8 cellular contexts compared by ENCODE assay signal in genomic region chr11:122808494-122808893, GRCh38. TPM values are rescaled to one million over a fixed set of nuclear protein-coding genes. Genes with fewer than 3 reads are reported as not detected.
DNase-seq lines count a peak whose midpoint lies in the region; ATAC-seq, FAIRE-seq and TF ChIP-seq lines count a peak whose summit lies in the region.

No MANE protein-coding gene starts in this region.

- H3K27me3 Mint-ChIP-seq in stimulated activated naive CD8-positive, alpha-beta T cell treated with anti-CD3 and anti-CD28 coated beads, Interleukin-15, Interleukin-2, amounts not matched to agents 100 ng/mL and 50 ng/mL, for 24 hours = no peaks in the 10 kb centered on the region

- H3K4me2 ChIP-seq in endothelial cell of umbilical vein (ENCODE audit: insufficient read depth, low read length) = no peak overlapping the region

- H4K20me1 ChIP-seq in endothelial cell of umbilical vein (replicated peaks; ENCODE audit: control insufficient read depth, extremely low read depth, insufficient read depth, low read length) = no peaks in the 10 kb centered on the region

- dilution Hi-C loops in endothelial cell of umbilical vein (cut with MboI; ENCODE audit: extremely low pct_ligation_motif_present, low sequenced_read_pairs) = no loop called here

- no peak overlapping the region for H3K27ac ChIP-seq in endothelial cell of umbilical vein (ENCODE audit: insufficient read depth, low read depth, low read length)

- H3K9me1 ChIP-seq in endothelial cell of umbilical vein (replicated peaks; ENCODE audit: control insufficient read depth, extremely low read depth, insufficient read depth, low read length) = no peaks in the 10 kb centered on the region

- no peaks in the 10 kb centered on the region for H3K27me3 ChIP-seq in endothelial cell of umbilical vein (ENCODE audit: control insufficient read depth in 2 of 2, insufficient read depth in 2 of 2, low read length in 2 of 2)

- peaks cover 67% of the 10 kb centered on the region for H3K36me3 Mint-ChIP-seq in stimulated activated naive CD8-positive, alpha-beta T cell treated with anti-CD3 and anti-CD28 coated beads, Interleukin-15, Interleukin-2, amounts not matched to agents 100 ng/mL and 50 ng/mL, for 24 hours (ENCODE audit: low read depth)

- peak overlapping the region; percentile 67 for H3K4me3 Mint-ChIP-seq in stimulated activated naive CD8-positive, alpha-beta T cell treated with anti-CD3 and anti-CD28 coated beads, Interleukin-15, Interleukin-2, amounts not matched to agents 100 ng/mL and 50 ng/mL, for 24 hours

- DNase-seq in GM10248 (ENCODE audit: extremely low spot score) (peak; percentile 58), Kasumi-1 (lab: John Stamatoyannopoulos, UW) (peak; percentile 93 to 94), endothelial cell of umbilical vein (ENCODE audit: low read depth, low spot score) (peak; percentile 42), NCI-H524 (lab: John Stamatoyannopoulos, UW) (no peak), HuH-7 (ENCODE audit: low spot score) (no peak)
- no peak for DNase-seq in activated CD4-positive, CD25-positive, alpha-beta regulatory T cell (lab: John Stamatoyannopoulos, UW)

- FAIRE-seq in endothelial cell of umbilical vein (lab: Jason Lieb, UNC) = no peak

- no peak overlapping the region for H2AFZ ChIP-seq in endothelial cell of umbilical vein (ENCODE audit: low read depth, low read length)

- no TSS peak for BruUV-seq in endothelial cell of umbilical vein (replicated peaks; lab: Mats Ljungman, UMichigan)

- H3K79me2 ChIP-seq in endothelial cell of umbilical vein (ENCODE audit: control insufficient read depth, insufficient read depth, low read length) = no peaks in the 10 kb centered on the region

- CTCF ChIA-PET in GM10248 (lab: Yijun Ruan, JAX) (interaction anchor here (0.6 to 7.2 kb wide), 16 partner anchors 8 to 228 kb away, joined by 3 to 70 read pairs (median 3); no protein-coding TSS in a partner anchor), endothelial cell of umbilical vein (lab: Charles Lee) (interaction anchor here (0.8 to 2.7 kb wide), 8 partner anchors 12 to 453 kb away, joined by 3 to 19 read pairs (median 6); no protein-coding TSS in a partner anchor)

- H3K9ac ChIP-seq in endothelial cell of umbilical vein (replicated peaks; ENCODE audit: extremely low read depth, insufficient read depth, low read length) = no peak overlapping the region

- H3K4me1 Mint-ChIP-seq in stimulated activated naive CD8-positive, alpha-beta T cell treated with anti-CD3 and anti-CD28 coated beads, Interleukin-15, Interleukin-2, amounts not matched to agents 100 ng/mL and 50 ng/mL, for 24 hours (ENCODE audit: low read depth) = peaks cover 71% of the 10 kb centered on the region

- H3K27ac Mint-ChIP-seq in stimulated activated naive CD8-positive, alpha-beta T cell treated with anti-CD3 and anti-CD28 coated beads, Interleukin-15, Interleukin-2, amounts not matched to agents 100 ng/mL and 50 ng/mL, for 24 hours = peak overlapping the region; percentile 80

- intact Hi-C loops in endothelial cell of umbilical vein (cut with micrococcal nuclease) = loop anchor here (5.0 kb wide), 1 partner anchor 214 kb away; no protein-coding TSS in a partner anchor

- no peaks in the 10 kb centered on the region for H3K9me3 Mint-ChIP-seq in stimulated activated naive CD8-positive, alpha-beta T cell treated with anti-CD3 and anti-CD28 coated beads, Interleukin-15, Interleukin-2, amounts not matched to agents 100 ng/mL and 50 ng/mL, for 24 hours

- ATAC-seq in GM21529 (IDR thresholded peaks at IDR 0.05; ENCODE audit: unreplicated experiment) = peak; percentile 95

- H3K9me3 ChIP-seq in endothelial cell of umbilical vein (replicated peaks; ENCODE audit: control insufficient read depth, insufficient read depth, low read length) = no peaks in the 10 kb centered on the region

- POLR2A ChIA-PET in GM10248 (lab: Yijun Ruan, JAX) = interaction anchor here (0.5 to 0.6 kb wide), 2 partner anchors 39 to 216 kb away, joined by 3 read pairs; no protein-coding TSS in a partner anchor
- POLR2A ChIA-PET in endothelial cell of umbilical vein (lab: Charles Lee) = no interaction called here

- no peaks in the 10 kb centered on the region for H3K4me1 ChIP-seq in endothelial cell of umbilical vein (ENCODE audit: control insufficient read depth, extremely low read depth, insufficient read depth, low read length)

- TF ChIP-seq CTCF in GM10248 (IDR thresholded peaks at IDR 0.05; ENCODE audit: control extremely low read depth, extremely low read depth, low read depth, missing control alignments) (no peak), endothelial cell of umbilical vein (IDR thresholded peaks at IDR 0.05; ENCODE audit: extremely low read depth in 1 of 2, insufficient read depth in 1 of 2, low read depth in 1 of 2, low read length in 2 of 2) (no peak)

- peaks cover 0 to 6% of the 10 kb centered on the region in 2 experiments for H3K36me3 ChIP-seq in endothelial cell of umbilical vein (ENCODE audit: control insufficient read depth in 2 of 2, extremely low read depth in 1 of 2, insufficient read depth in 2 of 2, low read length in 2 of 2)

- no peak overlapping the region for H3K4me3 ChIP-seq in endothelial cell of umbilical vein (replicated peaks in 1 of 3; ENCODE audit: insufficient read depth in 1 of 3, low read depth in 1 of 3, low read length in 3 of 3)

- TF ChIP-seq POLR2A in endothelial cell of umbilical vein (IDR thresholded peaks at IDR 0.05; ENCODE audit: low read depth, low read length) = no peak

TF ChIP-seq in endothelial cell of umbilical vein, 7 proteins besides CTCF, POLR2A, EP300 and RAD21:
- TF ChIP-seq POLR2AphosphoS5 (IDR thresholded peaks at IDR 0.05; ENCODE audit: insufficient read depth, low read depth, low read length) = no peak
- no peak for TF ChIP-seq JUN (IDR thresholded peaks at IDR 0.05; ENCODE audit: borderline replicate concordance, insufficient read depth, insufficient read length, low read depth)
- no peak for TF ChIP-seq FOS (IDR thresholded peaks at IDR 0.05; ENCODE audit: borderline replicate concordance, insufficient read depth, low read length)
- no peak for TF ChIP-seq MAX (IDR thresholded peaks at IDR 0.05; ENCODE audit: insufficient read depth, insufficient read length)
- TF ChIP-seq EZH2 (IDR thresholded peaks at IDR 0.05; ENCODE audit: borderline replicate concordance, low read depth, low read length, severe bottlenecking) = no peak
- no peak for TF ChIP-seq MYC (IDR thresholded peaks at IDR 0.05; ENCODE audit: low read depth, low read length)
- no peak for TF ChIP-seq GATA2 (IDR thresholded peaks at IDR 0.05; ENCODE audit: insufficient read depth, insufficient read length, low read depth, low read length)

RNA-seq across cellular contexts. Expression of gene CRTAM, which starts 29.8 kb away (rescaled TPM):
- total RNA-seq in endothelial cell of umbilical vein = not detected in 2 replicates
- not detected in 2 replicates for polyA plus RNA-seq in endothelial cell of umbilical vein
- polyA plus RNA-seq in endothelial cell of umbilical vein (2011; cell fraction: cytosol; rRNA removed) = not detected in 2 replicates
- not detected in 2 replicates for polyA plus RNA-seq in endothelial cell of umbilical vein (2011; cell fraction: nucleus; rRNA removed)
- polyA plus RNA-seq in endothelial cell of umbilical vein (2012) = not detected in 2 replicates
- not detected in 2 replicates for polyA minus RNA-seq in endothelial cell of umbilical vein
- not detected for polyA minus RNA-seq in endothelial cell of umbilical vein (2011; cell fraction: cytosol; rRNA and poly(A)+ RNA removed)
- polyA minus RNA-seq in endothelial cell of umbilical vein (2011; cell fraction: nucleus; rRNA and poly(A)+ RNA removed) = not detected in 2 replicates

Comparison
In these comparisons a context has a peak if more than half of its experiments do, and no peak if none do; other contexts are left out.
1. DNase-seq: peak in GM10248 (single experiment), Kasumi-1 (2 of 2) and endothelial cell of umbilical vein (single experiment); none in NCI-H524 (0 of 2), activated CD4-positive, CD25-positive, alpha-beta regulatory T cell (0 of 4) and HuH-7 (single experiment).